Comparison of ENCODE assay signal across 1 cellular context in genomic region chr6:37516920-37517405, GRCh38.
TF ChIP-seq lines count a peak whose summit lies in the region.

No MANE protein-coding gene starts in this region.

TF ChIP-seq in GM23338, 12 proteins besides CTCF, POLR2A, EP300 and RAD21 (continued from another document):
- no peak for TF ChIP-seq ZNF462 (CRISPR knock-in tag; IDR thresholded peaks at IDR 0.05)
